8 cellular contexts compared by ENCODE assay signal in genomic region chr11:34438529-34439507, GRCh38. TPM values are rescaled to one million over a fixed set of nuclear protein-coding genes. Genes with fewer than 3 reads are reported as not detected.
DNase-seq lines count a peak whose midpoint lies in the region; ATAC-seq and TF ChIP-seq lines count a peak whose summit lies in the region.

Gene CAT (plus strand): TSS chr11:34438934. CDS start chr11:34439014, 80 bp downstream.

- H3K36me3 Mint-ChIP-seq in activated T-cell treated with anti-CD3 and anti-CD28 coated beads, Interleukin-2, amount 50 U/mL, for 24 hours (ENCODE audit: low read depth): peaks cover 6% of the 10 kb centered on the region
- H3K36me3 Mint-ChIP-seq in naive thymus-derived CD4-positive, alpha-beta T cell: peaks cover 0 to 10% (median 0%) of the 10 kb centered on the region in 5 donors

- peaks cover 32% of the 10 kb centered on the region for H3K4me1 Mint-ChIP-seq in activated T-cell treated with anti-CD3 and anti-CD28 coated beads, Interleukin-2, amount 50 U/mL, for 24 hours (ENCODE audit: low read depth)
- H3K4me1 Mint-ChIP-seq in naive thymus-derived CD4-positive, alpha-beta T cell: peaks cover 21 to 47% (median 35%) of the 10 kb centered on the region in 7 donors

- H3K4me1 ChIP-seq in Panc1 (ENCODE audit: control insufficient read depth, insufficient read depth, low read length) (peaks cover 7% of the 10 kb centered on the region), esophagus (ENCODE audit: control insufficient read depth in 2 of 2, insufficient read depth in 2 of 2, low read length in 1 of 2) (peaks cover 2 to 6% of the 10 kb centered on the region in 2 donors)
- H3K4me1 ChIP-seq in naive thymus-derived CD4-positive, alpha-beta T cell (ENCODE audit: control insufficient read depth in 2 of 2, insufficient read depth in 2 of 2, low read length in 2 of 2): peaks cover 7 to 19% of the 10 kb centered on the region in 2 donors

- BruUV-seq in Panc1 (replicated peaks; lab: Mats Ljungman, UMichigan): no TSS peak

- H3K4me3 ChIP-seq in Panc1 (ENCODE audit: low read depth in 2 of 2, low read length in 2 of 2): peak within 1 kb of the TSS; percentile 92 to 96
- H3K4me3 ChIP-seq in esophagus (ENCODE audit: low read depth in 1 of 2, low read length in 2 of 2): peak within 1 kb of the TSS; percentile 87 to 93
- H3K4me3 ChIP-seq in naive thymus-derived CD4-positive, alpha-beta T cell (ENCODE audit: low read length): peak within 1 kb of the TSS; percentile 90

- H3K4me3 Mint-ChIP-seq in activated T-cell treated with anti-CD3 and anti-CD28 coated beads, Interleukin-2, amount 50 U/mL, for 24 hours: peak within 1 kb of the TSS; percentile 90
- peak within 1 kb of the TSS; percentile 88 to 98 (median 96) for H3K4me3 Mint-ChIP-seq in naive thymus-derived CD4-positive, alpha-beta T cell

- POLR2A ChIA-PET in Panc1 (lab: Charles Lee): interaction anchor here (0.6 kb wide), 2 partner anchors 12 to 425 kb away, joined by 4 to 5 read pairs; no protein-coding TSS in a partner anchor
- POLR2A ChIA-PET in naive thymus-derived CD4-positive, alpha-beta T cell (lab: Charles Lee): interaction anchor here (1.3 to 2.2 kb wide), 3 partner anchors 12 to 334 kb away, joined by 3 to 7 read pairs (median 5); partner anchors contain the start of gene NAT10

- H3K27me3 ChIP-seq in Panc1 (ENCODE audit: control insufficient read depth, insufficient read depth, low read length): no peaks in the 10 kb centered on the region
- H3K27me3 ChIP-seq in esophagus (ENCODE audit: control insufficient read depth in 1 of 2, insufficient read depth in 2 of 2, low read length in 2 of 2): no peaks in the 10 kb centered on the region
- H3K27me3 ChIP-seq in naive thymus-derived CD4-positive, alpha-beta T cell (ENCODE audit: control insufficient read depth in 2 of 2, insufficient read depth in 2 of 2, low read length in 2 of 2): no peaks in the 10 kb centered on the region

- CTCF ChIA-PET in Panc1 (lab: Charles Lee): no interaction called here
- CTCF ChIA-PET in naive thymus-derived CD4-positive, alpha-beta T cell (lab: Charles Lee): interaction anchor here (1.2 kb wide), 1 partner anchor 264 kb away, joined by 6 read pairs; no protein-coding TSS in a partner anchor

- peak within 1 kb of the TSS; percentile 96 for H3K27ac Mint-ChIP-seq in activated T-cell treated with anti-CD3 and anti-CD28 coated beads, Interleukin-2, amount 50 U/mL, for 24 hours
- peak within 1 kb of the TSS; percentile 89 to 97 (median 93) for H3K27ac Mint-ChIP-seq in naive thymus-derived CD4-positive, alpha-beta T cell

- in situ Hi-C loops in KBM-7 (cut with MboI; ENCODE audit: low pct_unique_long_range_greater_than_20kb, low sequenced_read_pairs) (no loop called here), Panc1 (cut with HindIII; ENCODE audit: low pct_unique_long_range_greater_than_20kb, low sequenced_read_pairs) (no loop called here)

- no peaks in the 10 kb centered on the region for H3K27me3 Mint-ChIP-seq in activated T-cell treated with anti-CD3 and anti-CD28 coated beads, Interleukin-2, amount 50 U/mL, for 24 hours
- H3K27me3 Mint-ChIP-seq in naive thymus-derived CD4-positive, alpha-beta T cell: no peaks in the 10 kb centered on the region

- peak; percentile 67 for DNase-seq in DMS153 treated with DMSO at 0.1 percent for 48 hours (lab: John Stamatoyannopoulos, UW; ENCODE audit: unreplicated experiment)
- DNase-seq in KBM-7: peak; percentile 98
- peak; percentile 85 for DNase-seq in Panc1 (ENCODE audit: low read depth, low spot score)
- peak; percentile 98 for DNase-seq in activated T-cell treated with anti-CD3 and anti-CD28 coated beads, Interleukin-2, amount 50 U/mL, for 24 hours
- DNase-seq in naive thymus-derived CD4-positive, alpha-beta T cell: peak; percentile 94 to 98 (median 97)
- DNase-seq in stimulated activated naive CD4-positive, alpha-beta T cell treated with Interleukin-2 at 50 U/mL for 16 hours (lab: John Stamatoyannopoulos, UW): peak; percentile 97

- no peak for TF ChIP-seq CTCF in Panc1 (IDR thresholded peaks at IDR 0.05)

- H3K27ac ChIP-seq in Panc1 (ENCODE audit: low read length) (peak within 1 kb of the TSS; percentile 95), esophagus (ENCODE audit: low read depth in 2 of 2, low read length in 1 of 2) (peak within 1 kb of the TSS; percentile 92)
- H3K27ac ChIP-seq in naive thymus-derived CD4-positive, alpha-beta T cell (ENCODE audit: low read depth, low read length): peak within 1 kb of the TSS; percentile 79

- no peaks in the 10 kb centered on the region for H3K9me3 Mint-ChIP-seq in activated T-cell treated with anti-CD3 and anti-CD28 coated beads, Interleukin-2, amount 50 U/mL, for 24 hours
- H3K9me3 Mint-ChIP-seq in naive thymus-derived CD4-positive, alpha-beta T cell: peaks cover 0 to 2% (median 0%) of the 10 kb centered on the region in 11 donors

- WGBS in esophagus, 2 donors: 0 to 1% methylated on average over 61 to 62 of the region's 62 CpGs

- intact Hi-C loops in Panc1 (cut with micrococcal nuclease; ENCODE audit: unreplicated experiment): no loop called here
- intact Hi-C loops in naive thymus-derived CD4-positive, alpha-beta T cell (cut with micrococcal nuclease): loop anchor here (1.0 to 10.0 kb wide), 18 partner anchors 29 to 1854 kb away; partner anchors contain the start of genes ABTB2 (in 2 of the 2), APIP (in 2 of the 2), C11orf91 (in 2 of the 2) and CSTF3 (in 2 of the 2)

- H3K9me3 ChIP-seq in Panc1 (ENCODE audit: control insufficient read depth, insufficient read depth, low read depth, low read length) (no peaks in the 10 kb centered on the region; the same call in 1 of the 2 replicates), esophagus (ENCODE audit: control insufficient read depth in 2 of 2, insufficient read depth in 1 of 2, low read depth in 1 of 2, low read length in 1 of 2) (no peaks in the 10 kb centered on the region)
- no peaks in the 10 kb centered on the region for H3K9me3 ChIP-seq in naive thymus-derived CD4-positive, alpha-beta T cell (ENCODE audit: control insufficient read depth in 2 of 3, low read length in 3 of 3)

- ATAC-seq in GM21717 (IDR thresholded peaks at IDR 0.05; ENCODE audit: unreplicated experiment) (peak; percentile 97), Panc1 (peak; percentile 100)
- peak; percentile 98 for ATAC-seq in naive thymus-derived CD4-positive, alpha-beta T cell

- no peaks in the 10 kb centered on the region; the same call in 1 of the 2 replicates for H3K36me3 ChIP-seq in Panc1 (ENCODE audit: control insufficient read depth, insufficient read depth, low read length)
- no peaks in the 10 kb centered on the region for H3K36me3 ChIP-seq in esophagus (ENCODE audit: control insufficient read depth in 2 of 2, insufficient read depth in 2 of 2, low read length in 1 of 2)
- peaks cover 0 to 3% (median 0%) of the 10 kb centered on the region in 3 experiments for H3K36me3 ChIP-seq in naive thymus-derived CD4-positive, alpha-beta T cell (ENCODE audit: control insufficient read depth in 2 of 3, insufficient read depth in 3 of 3, low read length in 3 of 3)

RNA-seq across cellular contexts. Expression of gene CAT, which starts in this region (rescaled TPM):
- total RNA-seq in Panc1 (2021; ENCODE audit: unreplicated experiment): 65.9 TPM
- polyA plus RNA-seq in Panc1 (2012; ENCODE audit: insufficient read length): 71.5 TPM
- 10 to 100 TPM; 18.7 to 23.5 TPM for polyA plus RNA-seq in esophagus
- total RNA-seq in naive thymus-derived CD4-positive, alpha-beta T cell: 10 to 100 TPM; 23.3 to 55.9 (median 42.6) TPM
- 100 to 1,000 TPM; 100 to 110 TPM for polyA plus RNA-seq in naive thymus-derived CD4-positive, alpha-beta T cell

Comparison
In these comparisons a context has a peak if more than half of its experiments do, and no peak if none do; other contexts are left out.
1. Peak in every context shown above with its lines: DNase-seq, ATAC-seq, H3K4me3 ChIP-seq and H3K27ac ChIP-seq.
2. RNA of gene CAT (polyA plus RNA-seq): 100 to 110 TPM in naive thymus-derived CD4-positive, alpha-beta T cell; 18.7 to 23.5 TPM in esophagus; every median in the first group is over 4 times any median in the second.